ENCODE assay signal across 24 cellular contexts in genomic region chr12:104756901-104757300, GRCh38.
"Had no signal": no experiment of that assay in that cellular context is flagged by ENCODE, and none has a peak within 500 bp of the region (broad histone marks: within the 10 kb centered on the region; RNA-seq: fewer than 3 reads in every experiment).

No MANE protein-coding gene starts in this region.

- ATAC-seq: activated CD4-positive, alpha-beta T cell treated with anti-CD3 and anti-CD28 coated beads for 36 hours; activated T-cell treated with anti-CD3 and anti-CD28 coated beads, Interleukin-2, amount 50 U/mL, for 72 hours; esophagus mucosa; T-cell had no signal

- H3K4me1 Mint-ChIP-seq: endodermal cell had no signal

- H3K9me3 Mint-ChIP-seq: activated T-cell treated with anti-CD3 and anti-CD28 coated beads, Interleukin-2, amount 50 U/mL, for 24 hours; activated T-cell treated with anti-CD3 and anti-CD28 coated beads, Interleukin-2, amount 50 U/mL, for 72 hours; endodermal cell; T-cell had no signal

- H3K4me3 Mint-ChIP-seq: activated CD4-positive, alpha-beta T cell treated with anti-CD3 and anti-CD28 coated beads for 36 hours; activated CD4-positive, alpha-beta T cell treated with anti-CD3 and anti-CD28 coated beads, Interleukin-2, amount 10 ng/mL, durations not matched to agents 7 days and 5 days; activated naive CD8-positive, alpha-beta T cell; activated T-cell treated with anti-CD3 and anti-CD28 coated beads, Interleukin-2, amount 50 U/mL, for 24 hours; activated T-cell treated with anti-CD3 and anti-CD28 coated beads, Interleukin-2, amount 50 U/mL, for 72 hours; endodermal cell; T-cell had no signal

- H3K27me3 Mint-ChIP-seq: activated CD4-positive, alpha-beta T cell treated with anti-CD3 and anti-CD28 coated beads for 36 hours; activated CD4-positive, alpha-beta T cell treated with anti-CD3 and anti-CD28 coated beads, Interleukin-2, amount 10 ng/mL, durations not matched to agents 7 days and 5 days; activated naive CD8-positive, alpha-beta T cell; activated T-cell treated with anti-CD3 and anti-CD28 coated beads, Interleukin-2, amount 50 U/mL, for 24 hours; T-cell had no signal

- H3K27ac Mint-ChIP-seq: activated CD4-positive, alpha-beta T cell treated with anti-CD3 and anti-CD28 coated beads for 36 hours; activated naive CD8-positive, alpha-beta T cell; activated T-cell treated with anti-CD3 and anti-CD28 coated beads, Interleukin-2, amount 50 U/mL, for 24 hours; activated T-cell treated with anti-CD3 and anti-CD28 coated beads, Interleukin-2, amount 50 U/mL, for 72 hours; endodermal cell; T-cell had no signal

- DNase-seq: activated CD4-positive, alpha-beta T cell treated with anti-CD3 and anti-CD28 coated beads for 36 hours; activated CD4-positive, alpha-beta T cell treated with anti-CD3 and anti-CD28 coated beads, Interleukin-2, amount 10 ng/mL, durations not matched to agents 7 days and 5 days; activated CD4-positive, alpha-beta T cell treated with anti-CD3 and anti-CD28 coated beads, Interleukin-2, amount 50 U/mL, for 48 hours; activated CD4-positive, CD25-positive, alpha-beta regulatory T cell; activated CD4-positive, CD25-positive, alpha-beta regulatory T cell treated with anti-CD3 and anti-CD28 coated beads, Interleukin-2, amount 50 U/mL, for 72 hours; activated CD8-positive, alpha-beta memory T cell treated with anti-CD3 and anti-CD28 coated beads, Interleukin-2, amount 50 U/mL, for 48 hours; activated gamma-delta T cell; activated naive CD4-positive, alpha-beta T cell; activated naive CD4-positive, alpha-beta T cell treated with anti-CD3 and anti-CD28 coated beads, Interleukin-2, amount 50 U/mL, for 16 hours; activated T-cell treated with anti-CD3 and anti-CD28 coated beads for 4 hours; activated T-cell treated with anti-CD3 and anti-CD28 coated beads, Interleukin-2, amount 50 U/mL, for 24 hours; activated T-cell treated with anti-CD3 and anti-CD28 coated beads, Interleukin-2, amount 50 U/mL, for 72 hours; amniotic stem cell; anterior cingulate cortex; brain microvascular endothelial cell; caudate nucleus; effector memory CD4-positive, alpha-beta T cell; endodermal cell; foreskin fibroblast; SW 1271; T-cell; T-helper 2 cell had no signal

- H3K27me3 ChIP-seq: brain microvascular endothelial cell had no signal

- H3K27ac ChIP-seq: brain microvascular endothelial cell had no signal
